Comparison of ENCODE assay signal across 8 cellular contexts in the genomic region with DNA sequence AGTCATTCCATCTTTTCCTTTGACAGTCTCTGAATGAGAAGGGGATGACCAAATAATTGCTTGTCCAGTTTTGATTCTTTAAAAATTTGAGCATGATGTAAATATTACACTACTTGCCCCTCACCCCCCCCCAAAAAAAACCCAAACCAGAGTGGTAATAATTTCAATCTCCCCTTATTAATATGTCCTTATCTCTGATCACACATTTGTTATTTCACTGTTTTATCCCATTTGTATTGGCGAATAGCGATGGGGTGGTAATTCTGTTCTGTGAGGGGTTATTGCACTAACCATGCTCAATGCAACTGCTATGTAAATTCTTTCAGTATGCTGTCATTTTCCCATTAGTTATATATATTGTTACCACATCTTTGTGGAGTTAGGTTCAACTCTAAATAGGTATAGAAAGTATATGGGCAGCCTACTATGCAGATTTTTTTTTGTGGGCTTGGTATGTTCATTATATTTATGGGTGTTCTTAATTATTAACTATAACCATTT. TPM values are rescaled to one million over a fixed set of nuclear protein-coding genes. Genes with fewer than 3 reads are reported as not detected.
DNase-seq lines count a peak whose midpoint lies in the region; ATAC-seq and TF ChIP-seq lines count a peak whose summit lies in the region.

No MANE protein-coding gene starts in this region.

- TF ChIP-seq CTCF in DND-41 (IDR thresholded peaks at IDR 0.05; ENCODE audit: borderline replicate concordance, extremely low read depth, low read length, poor library complexity, severe bottlenecking), result no peak
- no peak for TF ChIP-seq CTCF in Panc1 (IDR thresholded peaks at IDR 0.05)
- no peak for TF ChIP-seq CTCF in osteoblast (IDR thresholded peaks at IDR 0.05; ENCODE audit: extremely low read depth, low read depth, low read length)

- peak overlapping the region; percentile 88 for H3K4me2 ChIP-seq in DND-41 (ENCODE audit: insufficient read depth, low read length)
- H3K4me2 ChIP-seq in osteoblast (ENCODE audit: insufficient read depth, low read length), result peak overlapping the region; percentile 89

- BruUV-seq in Panc1 (replicated peaks; lab: Mats Ljungman, UMichigan), result TSS peak; percentile 55

- POLR2A ChIA-PET in Panc1 (lab: Charles Lee), result no interaction called here

- H3K27me3 ChIP-seq in DND-41 (ENCODE audit: insufficient read depth, low read length, poor library complexity) (peaks cover 3% of the 10 kb centered on the region), Panc1 (ENCODE audit: control insufficient read depth, insufficient read depth, low read length) (no peaks in the 10 kb centered on the region), osteoblast (ENCODE audit: insufficient read depth, low read length) (no peaks in the 10 kb centered on the region)

- DNase-seq in DND-41 (no peak), Panc1 (ENCODE audit: low read depth, low spot score) (no peak), epithelial cell of prostate (ENCODE audit: low read depth, low spot score) (no peak), osteoblast (ENCODE audit: insufficient read length, low spot score, missing footprints) (peak; percentile 68), NCI-H345 (lab: John Stamatoyannopoulos, UW) (no peak), NCI-H510A (lab: John Stamatoyannopoulos, UW) (no peak)
- no peak for DNase-seq in stimulated activated CD4-positive, alpha-beta T cell treated with anti-CD3 and anti-CD28 coated beads, Interleukin-4, amount 100 ng/mL, for 24 hours

- ATAC-seq in DND-41 (ENCODE audit: insufficient read depth, low read depth), result no peak
- ATAC-seq in Panc1, result no peak
- ATAC-seq in HG02642 (IDR thresholded peaks at IDR 0.05; ENCODE audit: poor library complexity, unreplicated experiment), result no peak

- in situ Hi-C loops in Panc1 (cut with HindIII; ENCODE audit: low pct_unique_long_range_greater_than_20kb, low sequenced_read_pairs), result no loop called here

- H4K20me1 ChIP-seq in DND-41 (ENCODE audit: insufficient read depth, low read length) (peaks cover 17% of the 10 kb centered on the region; the same call in 1 of the 2 replicates), osteoblast (ENCODE audit: insufficient read depth, low read length) (peaks cover 12% of the 10 kb centered on the region)

- H3K79me2 ChIP-seq in DND-41 (ENCODE audit: insufficient read depth, low read length), result peaks cover 60% of the 10 kb centered on the region
- peaks cover 50% of the 10 kb centered on the region for H3K79me2 ChIP-seq in osteoblast (ENCODE audit: insufficient read depth, low read length)

- intact Hi-C loops in Panc1 (cut with micrococcal nuclease; ENCODE audit: unreplicated experiment), result no loop called here

- peaks cover 31% of the 10 kb centered on the region for H3K4me1 ChIP-seq in DND-41 (ENCODE audit: insufficient read depth, low read length)
- H3K4me1 ChIP-seq in Panc1 (ENCODE audit: control insufficient read depth, insufficient read depth, low read length), result peaks cover 5% of the 10 kb centered on the region; the same call in 1 of the 2 replicates
- peaks cover 18% of the 10 kb centered on the region for H3K4me1 ChIP-seq in osteoblast (ENCODE audit: insufficient read depth, low read length)

- H3K9me3 ChIP-seq in DND-41 (ENCODE audit: insufficient read depth, low read length, severe bottlenecking), result no peaks in the 10 kb centered on the region
- no peaks in the 10 kb centered on the region for H3K9me3 ChIP-seq in Panc1 (ENCODE audit: control insufficient read depth, insufficient read depth, low read depth, low read length)
- H3K9me3 ChIP-seq in osteoblast (ENCODE audit: low read depth, low read length), result no peaks in the 10 kb centered on the region

- H3K4me3 ChIP-seq in DND-41 (ENCODE audit: low read depth in 1 of 2, low read length in 2 of 2) (peak overlapping the region; percentile 90 to 96; a peak in 3 of 4 replicates), Panc1 (ENCODE audit: low read depth in 2 of 2, low read length in 2 of 2) (peak overlapping the region; percentile 64 to 73), osteoblast (ENCODE audit: insufficient read depth, low read length) (peak overlapping the region; percentile 92)

- peak overlapping the region; percentile 97 for H3K9ac ChIP-seq in DND-41 (ENCODE audit: low read depth, low read length)

- peak overlapping the region; percentile 97 for H2AFZ ChIP-seq in DND-41 (ENCODE audit: low read depth, low read length)
- peak overlapping the region; percentile 89 for H2AFZ ChIP-seq in osteoblast (ENCODE audit: low read length)

- CTCF ChIA-PET in Panc1 (lab: Charles Lee), result no interaction called here

- H3K27ac ChIP-seq in DND-41 (ENCODE audit: low read length) (peak overlapping the region; percentile 83; the same call in 1 of the 2 replicates), Panc1 (ENCODE audit: low read length) (peak overlapping the region; percentile 63; the same call in 1 of the 2 replicates), epithelial cell of prostate (peak overlapping the region; percentile 75), osteoblast (ENCODE audit: low read depth, low read length) (peak overlapping the region; percentile 65)

- H3K36me3 ChIP-seq in DND-41 (ENCODE audit: insufficient read depth, low read length) (peaks cover 9% of the 10 kb centered on the region), Panc1 (ENCODE audit: control insufficient read depth, insufficient read depth, low read length) (no peaks in the 10 kb centered on the region; the same call in 1 of the 2 replicates), osteoblast (ENCODE audit: insufficient read depth, low read length) (peaks cover 5% of the 10 kb centered on the region)

RNA-seq across cellular contexts. Expression of gene RIMKLB, which starts 1.1 kb away (rescaled TPM):
- total RNA-seq in Panc1 (2021; ENCODE audit: unreplicated experiment), result 17.1 TPM
- 8.7 TPM for polyA plus RNA-seq in Panc1 (2012; ENCODE audit: insufficient read length)
- 29.8 and 35.5 TPM in 2 replicates for total RNA-seq in osteoblast

RNA-seq across cellular contexts. Expression of gene MFAP5, which starts 36.3 kb away (rescaled TPM):
- not detected for total RNA-seq in Panc1 (2021; ENCODE audit: unreplicated experiment)
- not detected for polyA plus RNA-seq in Panc1 (2012; ENCODE audit: insufficient read length)
- 57.9 and 88.4 TPM in 2 replicates for total RNA-seq in osteoblast

Comparison
In these comparisons a context has a peak if more than half of its experiments do, and no peak if none do; other contexts are left out.
1. RNA of gene MFAP5, which starts 36.3 kb away (total RNA-seq): 57.9 to 88.4 TPM in osteoblast; not detected in Panc1 (single experiment); every median in the first group is over 10 times any median in the second.
2. Peak in every context shown above with its lines, with median percentiles within 50 percentile points of each other: H3K27ac ChIP-seq and H3K4me3 ChIP-seq.